ENCODE assay signal across 1 cellular context in the genomic region with DNA sequence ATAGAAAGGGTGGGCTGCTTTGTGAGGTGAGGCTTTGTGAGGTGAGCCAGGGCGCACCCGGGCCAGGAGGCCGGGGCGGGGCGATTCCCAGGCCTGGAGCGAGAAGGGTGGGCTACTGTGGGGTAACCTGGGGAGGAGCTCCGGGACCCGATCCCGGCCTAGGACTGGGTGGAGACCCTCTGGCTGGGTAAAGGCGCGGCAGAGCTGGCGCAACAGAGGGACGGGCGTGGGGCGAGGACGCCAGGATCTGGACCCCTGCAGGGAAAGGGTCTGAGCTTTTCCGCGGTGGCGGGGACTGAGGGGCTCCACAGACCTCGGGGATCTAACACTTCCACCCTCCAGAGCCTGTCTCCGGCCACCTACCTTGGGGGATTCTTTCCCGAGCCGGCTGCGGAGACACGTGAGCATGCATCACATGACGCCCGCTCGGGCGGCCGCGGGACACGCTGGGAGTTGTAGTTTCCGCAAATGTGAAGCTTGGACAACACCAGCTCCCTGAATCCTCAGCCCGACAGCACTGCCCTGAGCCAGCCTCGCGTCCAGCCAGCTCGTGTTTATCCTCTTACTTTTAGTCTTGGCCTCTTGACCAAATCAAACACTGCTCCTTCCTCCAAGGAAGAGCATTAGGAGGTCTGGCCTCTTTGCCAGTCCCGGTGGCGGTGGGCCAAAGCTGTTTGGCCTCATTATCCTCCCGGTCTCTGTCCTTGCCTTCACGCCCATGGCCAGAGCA.
A peak's percentile ranks its signal among the peaks of the same experiment; 100 is the strongest.
TF ChIP-seq lines count a peak whose summit lies in the region.

TSS of gene SLC38A7 (minus strand) at position 417 of the 730 bp plus-strand sequence. CDS start 4,644 bp downstream, outside the sequence.

TF ChIP-seq in HCT116, 20 proteins besides CTCF, POLR2A, EP300 and RAD21 (continued from another document):
- TF ChIP-seq YY1 (IDR thresholded peaks at IDR 0.05; ENCODE audit: extremely low read depth, insufficient replicate concordance, low read depth, low read length) (peak; percentile 31), EZH2phosphoT487 (IDR thresholded peaks at IDR 0.05; ENCODE audit: borderline replicate concordance) (no peak), ATF3 (IDR thresholded peaks at IDR 0.05) (no peak), POLR2AphosphoS5 (IDR thresholded peaks at IDR 0.05; ENCODE audit: low read depth, low read length) (0 out of 2 replicates have a peak, but pooled peaks have one; percentile 35), TCF7L2 (IDR thresholded peaks at IDR 0.05; ENCODE audit: borderline replicate concordance, extremely low read depth, insufficient read depth, insufficient read length) (no peak), FOSL1 (IDR thresholded peaks at IDR 0.05; ENCODE audit: low read depth) (no peak), SP1 (IDR thresholded peaks at IDR 0.05; ENCODE audit: low read depth) (no peak), JUND (IDR thresholded peaks at IDR 0.05) (no peak), REST (IDR thresholded peaks at IDR 0.05; ENCODE audit: low read depth) (no peak), SRF (IDR thresholded peaks at IDR 0.05; ENCODE audit: low read depth) (no peak), ZNF274 (IDR thresholded peaks at IDR 0.05; ENCODE audit: low read depth, low read length) (no peak), ELF1 (IDR thresholded peaks at IDR 0.05; ENCODE audit: borderline replicate concordance, low read depth) (no peak; the same call in 1 of the 2 replicates), EGR1 (IDR thresholded peaks at IDR 0.05; ENCODE audit: low read depth) (no peak)
